ENCODE assay signal across 8 cellular contexts in genomic region chr11:82355313-82355823, GRCh38.
"Had no signal": no experiment of that assay in that cellular context is flagged by ENCODE, and none has a peak within 500 bp of the region (broad histone marks: within the 10 kb centered on the region; RNA-seq: fewer than 3 reads in every experiment).

No MANE protein-coding gene starts in this region.

- ATAC-seq: GM23338, HCT116 had no signal

- H3K27ac ChIP-seq: GM23248 had no signal

- DNase-seq: GM23248, GOT3, H7, H9, HCEC 1CT, HFFc6 had no signal
